In genomic region chr15:79310985-79311900, GRCh38 we compare ENCODE assay signal across 8 cellular contexts. TPM values are rescaled to one million over a fixed set of nuclear protein-coding genes. Genes with fewer than 3 reads are reported as not detected.
A peak's percentile ranks its signal among the peaks of the same experiment; 100 is the strongest.
DNase-seq lines count a peak whose midpoint lies in the region; ATAC-seq and TF ChIP-seq lines count a peak whose summit lies in the region.

Gene TMED3 (plus strand): TSS chr15:79311112. CDS start chr15:79311250, 138 bp downstream.

- H3K36me3 ChIP-seq in endodermal cell (ENCODE audit: control insufficient read depth, insufficient read depth, low read length) (peaks cover 24% of the 10 kb centered on the region), mesodermal cell (ENCODE audit: control insufficient read depth, insufficient read depth, low read length) (peaks cover 40% of the 10 kb centered on the region)

- 2 to 4% methylated on average over 24 to 72 of the region's 76 CpGs for WGBS in endodermal cell (ENCODE audit: insufficient coverage in 1 of 2, insufficient read length in 1 of 2), 2 experiments
- WGBS in mesodermal cell (ENCODE audit: insufficient coverage in 2 of 2), 2 experiments: 0 to 1% methylated on average over 44 to 52 of the region's 76 CpGs

- peak within 1 kb of the TSS; percentile 66 for H3K9ac ChIP-seq in endodermal cell (ENCODE audit: extremely low read depth, low read length, poor library complexity, severe bottlenecking)

- ATAC-seq in GM19455 (IDR thresholded peaks at IDR 0.05; ENCODE audit: unreplicated experiment): peak; percentile 93

- peaks cover 37% of the 10 kb centered on the region for H3K27me3 Mint-ChIP-seq in endodermal cell (ENCODE audit: insufficient read depth)

- TF ChIP-seq CTCF in endodermal cell (conservative IDR thresholded peaks at IDR 0.05): peak; percentile 65

- peaks cover 11% of the 10 kb centered on the region for H3K4me1 Mint-ChIP-seq in endodermal cell

- H3K9me3 ChIP-seq in endodermal cell (ENCODE audit: control insufficient read depth, low read length) (no peaks in the 10 kb centered on the region), mesodermal cell (ENCODE audit: control insufficient read depth, low read length) (no peaks in the 10 kb centered on the region)

- H3K27ac ChIP-seq in endodermal cell (ENCODE audit: low read depth, low read length) (no peak within 1 kb of the TSS), mesodermal cell (ENCODE audit: low read depth, low read length, severe bottlenecking) (peak within 1 kb of the TSS; percentile 71)

- H3K4me1 ChIP-seq in endodermal cell (ENCODE audit: control insufficient read depth, insufficient read depth, low read length) (peaks cover 5% of the 10 kb centered on the region), mesodermal cell (ENCODE audit: control insufficient read depth, insufficient read depth, low read length, poor library complexity, severe bottlenecking) (no peaks in the 10 kb centered on the region)

- peaks cover 43% of the 10 kb centered on the region for H3K27me3 ChIP-seq in endodermal cell (ENCODE audit: control insufficient read depth, insufficient read depth, low read length, poor library complexity, severe bottlenecking)

- H3K9me3 Mint-ChIP-seq in endodermal cell: no peaks in the 10 kb centered on the region

- H3K27ac Mint-ChIP-seq in endodermal cell: no peak within 1 kb of the TSS

- DNase-seq in COLO829 (ENCODE audit: low spot score) (peak; percentile 82), HK-2 (ENCODE audit: unreplicated experiment) (peak; percentile 80), NOMO-1 (lab: John Stamatoyannopoulos, UW; ENCODE audit: unreplicated experiment in 2 of 2) (peak; percentile 79 to 87), endodermal cell (peak; percentile 93)
- peak; percentile 56 to 65 for DNase-seq in activated CD8-positive, alpha-beta memory T cell treated with anti-CD3 and anti-CD28 coated beads for 4 hours (ENCODE audit: low read depth in 2 of 2)
- peak; percentile 53 for DNase-seq in stimulated activated CD8-positive, alpha-beta memory T cell treated with anti-CD3 and anti-CD28 coated beads, Interleukin-15, amount 100 ng/mL, for 24 hours (ENCODE audit: low read depth)

- H3K4me3 ChIP-seq in endodermal cell (ENCODE audit: low read length) (peak within 1 kb of the TSS; percentile 88), mesodermal cell (ENCODE audit: extremely low read depth, insufficient read depth, low read length, poor library complexity, severe bottlenecking) (peak within 1 kb of the TSS; percentile 98)

- peaks cover 31% of the 10 kb centered on the region for H3K36me3 Mint-ChIP-seq in endodermal cell (ENCODE audit: low read depth)

- peak within 1 kb of the TSS; percentile 71 for H3K4me3 Mint-ChIP-seq in endodermal cell

RNA-seq across cellular contexts. Expression of gene TMED3, which starts in this region (rescaled TPM):
- total RNA-seq in endodermal cell: 10 to 100 TPM; 44.8 to 48.9 TPM
- polyA plus RNA-seq in endodermal cell (2013, experiment 1 of 2): 58.0 TPM
- polyA plus RNA-seq in endodermal cell (2013, experiment 2 of 2): 50.8 TPM
- 118 TPM for polyA plus RNA-seq in mesodermal cell (2013, experiment 1 of 2)
- 96.5 TPM for polyA plus RNA-seq in mesodermal cell (2013, experiment 2 of 2)
